In the genomic region with DNA sequence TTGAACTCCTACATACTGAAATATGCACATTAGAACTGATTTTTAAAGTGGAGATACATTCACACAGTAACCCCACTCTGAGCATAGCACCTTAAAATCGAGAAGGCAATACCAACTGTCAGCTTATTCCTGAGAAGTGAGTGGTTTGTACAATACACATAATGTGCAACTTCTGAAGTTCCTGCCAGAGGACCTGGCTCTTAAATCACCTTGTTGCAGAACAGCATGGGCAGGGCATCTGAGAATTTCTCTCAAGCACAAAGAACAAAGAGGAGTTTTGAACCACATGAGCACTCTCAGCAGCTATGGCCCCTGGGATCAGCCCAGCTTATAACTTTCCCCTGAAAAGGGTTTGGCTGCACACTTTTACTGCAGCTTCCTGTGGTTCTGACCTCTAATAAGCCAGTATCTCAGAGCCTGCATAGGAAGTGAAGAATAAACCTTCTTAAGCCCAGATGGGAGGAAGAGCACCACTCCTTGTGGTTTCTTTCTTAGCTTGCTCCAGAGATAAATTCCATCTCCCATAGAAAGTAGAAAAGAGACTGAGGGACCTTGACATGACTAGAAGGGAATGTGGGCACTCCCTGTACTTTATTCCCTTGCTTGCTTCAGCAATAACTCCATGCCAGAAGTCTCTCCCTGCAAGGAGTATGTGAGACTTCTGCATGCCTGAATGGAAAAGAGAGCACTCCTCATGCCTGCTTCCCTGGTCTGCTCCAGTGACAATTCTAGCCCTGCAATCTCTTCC, we compare ENCODE assay signal across 18 cellular contexts.
"Had no signal": no experiment of that assay in that cellular context is flagged by ENCODE, and none has a peak within 500 bp of the region (broad histone marks: within the 10 kb centered on the region; RNA-seq: fewer than 3 reads in every experiment).

No MANE protein-coding gene starts in this region.

- H3K9me3 Mint-ChIP-seq: activated T-helper 1 cell treated with anti-CD3 and anti-CD28 coated beads, Interleukin-12 subunit alpha, Interleukin-12 subunit beta, Interleukin-2, Interleukin-4 antibody, amounts not matched to agents 30 ng/mL and 10 ng/mL and 1 ng/mL, durations not matched to agents 14 hours and 24 hours and 36 hours had no signal

- H3K36me3 Mint-ChIP-seq: naive thymus-derived CD4-positive, alpha-beta T cell had no signal

- H3K27me3 Mint-ChIP-seq: dendritic cell treated with granulocyte-macrophage colony-stimulating factor and Interleukin-4, amounts not matched to agents 40 ng/mL and 50 ng/mL, for 4 days; naive thymus-derived CD4-positive, alpha-beta T cell had no signal

- H3K4me1 Mint-ChIP-seq: naive thymus-derived CD4-positive, alpha-beta T cell had no signal

- H3K27ac Mint-ChIP-seq: activated T-helper 1 cell treated with anti-CD3 and anti-CD28 coated beads, Interleukin-12 subunit alpha, Interleukin-12 subunit beta, Interleukin-2, Interleukin-4 antibody, amounts not matched to agents 30 ng/mL and 10 ng/mL and 1 ng/mL, durations not matched to agents 14 hours and 24 hours and 36 hours; dendritic cell treated with granulocyte-macrophage colony-stimulating factor and Interleukin-4, amounts not matched to agents 40 ng/mL and 50 ng/mL, for 4 days; naive thymus-derived CD4-positive, alpha-beta T cell had no signal

- ATAC-seq: heart left ventricle; left colon; naive thymus-derived CD4-positive, alpha-beta T cell had no signal

- H3K4me3 Mint-ChIP-seq: activated T-helper 1 cell treated with anti-CD3 and anti-CD28 coated beads, Interleukin-12 subunit alpha, Interleukin-12 subunit beta, Interleukin-2, Interleukin-4 antibody, amounts not matched to agents 30 ng/mL and 10 ng/mL and 1 ng/mL, durations not matched to agents 14 hours and 24 hours and 36 hours; dendritic cell treated with granulocyte-macrophage colony-stimulating factor and Interleukin-4, amounts not matched to agents 40 ng/mL and 50 ng/mL, for 4 days; naive thymus-derived CD4-positive, alpha-beta T cell had no signal

- DNase-seq: activated CD4-positive, CD25-positive, alpha-beta regulatory T cell treated with anti-CD3 and anti-CD28 coated beads, Interleukin-2, amount 50 U/mL, for 72 hours; activated naive CD4-positive, alpha-beta T cell treated with Interleukin-2 at 50 U/mL for 16 hours; effector memory CD4-positive, alpha-beta T cell; heart left ventricle; left colon; naive thymus-derived CD4-positive, alpha-beta T cell; nucleus accumbens; posterior cingulate gyrus; retina; stimulated activated CD4-positive, alpha-beta T cell treated with anti-CD3 and anti-CD28 coated beads, Interleukin-4, amount 100 ng/mL, for 24 hours; stimulated activated naive CD4-positive, alpha-beta T cell; T-helper 9 cell; tibial artery had no signal

- FAIRE-seq: astrocyte, bronchial epithelial cell, frontal cortex had no signal
